In the genomic region with DNA sequence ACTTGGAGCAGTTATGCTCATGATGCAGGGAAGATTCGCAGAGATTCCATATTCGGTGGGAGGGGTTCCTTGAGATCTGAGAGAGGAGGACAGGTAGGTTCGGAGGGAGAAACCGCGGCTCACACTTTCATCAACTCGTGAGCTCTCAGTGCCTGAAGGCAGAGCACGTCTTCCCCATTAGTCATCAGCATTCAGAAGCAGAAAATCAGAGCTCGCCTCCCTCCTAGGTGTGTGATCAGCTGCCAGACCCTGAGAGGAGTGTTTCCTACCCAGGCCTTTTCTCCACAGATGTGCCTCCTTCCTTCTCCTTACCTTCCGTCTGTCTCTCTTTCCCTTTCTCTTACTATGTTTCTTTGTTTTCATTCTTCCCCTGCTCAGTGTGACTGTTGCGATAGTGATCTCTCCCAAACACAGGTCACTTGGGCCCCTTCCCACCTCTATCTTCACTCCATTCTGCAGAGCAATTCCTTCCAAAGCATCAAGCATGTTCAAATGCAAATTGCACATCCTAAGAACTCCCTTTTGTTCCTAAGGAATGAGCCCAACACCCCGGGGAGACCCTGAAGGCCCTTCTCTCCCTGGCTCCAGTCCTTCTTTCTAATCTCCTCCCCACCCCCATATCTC, we compare ENCODE assay signal across 24 cellular contexts.
A peak's percentile ranks its signal among the peaks of the same experiment; 100 is the strongest.
DNase-seq lines count a peak whose midpoint lies in the region; FAIRE-seq and TF ChIP-seq lines count a peak whose summit lies in the region.
"Had no signal": no experiment of that assay in that cellular context is flagged by ENCODE, and none has a peak within 500 bp of the region (broad histone marks: within the 10 kb centered on the region; RNA-seq: fewer than 3 reads in every experiment).

No MANE protein-coding gene starts in this region.

- H2AFZ ChIP-seq in astrocyte (ENCODE audit: low read depth, low read length): no peak overlapping the region

- no peaks in the 10 kb centered on the region for H4K20me1 ChIP-seq in astrocyte (ENCODE audit: insufficient read depth, low read length)

- H3K79me2 ChIP-seq in astrocyte (ENCODE audit: insufficient read depth, low read length): no peaks in the 10 kb centered on the region

- no peak overlapping the region for H3K4me3 ChIP-seq in HUES48 (ENCODE audit: low read depth, low read length)
- no peak overlapping the region for H3K4me3 ChIP-seq in astrocyte (ENCODE audit: insufficient read depth, low read depth, low read length)
- peak overlapping the region; percentile 21; the same call in 1 of the 2 replicates for H3K4me3 ChIP-seq in iPS-20b (ENCODE audit: low read length)
- H3K4me3 ChIP-seq: GM12878 had no signal

- no peak for FAIRE-seq in astrocyte (lab: Jason Lieb, UNC)
- FAIRE-seq in urothelium cell line (lab: Jason Lieb, UNC): no peak
- FAIRE-seq: GM12878, GM18507 had no signal

- no peak overlapping the region for H3K4me2 ChIP-seq in astrocyte (ENCODE audit: low read length)

- H3K4me1 ChIP-seq in HUES48 (ENCODE audit: control insufficient read depth, insufficient read depth, low read length) (peaks cover 16% of the 10 kb centered on the region), astrocyte (ENCODE audit: insufficient read depth, low read length) (no peaks in the 10 kb centered on the region), iPS-20b (ENCODE audit: insufficient read depth, low read length) (peaks cover 16% of the 10 kb centered on the region; the same call in 1 of the 2 replicates)
- H3K4me1 ChIP-seq: Caco-2 had no signal

- peaks cover 15% of the 10 kb centered on the region for H3K27me3 Mint-ChIP-seq in astrocyte (ENCODE audit: low read depth, unreplicated experiment)
- H3K27me3 Mint-ChIP-seq: B cell; CD4-positive, CD25-positive, alpha-beta regulatory T cell; IgD-negative memory B cell had no signal

- peaks cover 2% of the 10 kb centered on the region for H3K4me1 Mint-ChIP-seq in astrocyte (ENCODE audit: low read depth, unreplicated experiment)
- H3K4me1 Mint-ChIP-seq: B cell; CD4-positive, CD25-positive, alpha-beta regulatory T cell had no signal

- H3K36me3 Mint-ChIP-seq in astrocyte (ENCODE audit: low read depth, unreplicated experiment): no peaks in the 10 kb centered on the region
- H3K36me3 Mint-ChIP-seq: CD4-positive, CD25-positive, alpha-beta regulatory T cell; IgD-negative memory B cell had no signal

- DNase-seq in astrocyte (ENCODE audit: low read depth): no peak
- DNase-seq in urothelium cell line (ENCODE audit: low spot score): peak; percentile 52
- no peak for DNase-seq in NCI-H82 treated with DMSO at 0.1 percent for 48 hours (lab: John Stamatoyannopoulos, UW; ENCODE audit: unreplicated experiment)
- DNase-seq in NCI-H2107 treated with DMSO at 0.1 percent for 48 hours (lab: John Stamatoyannopoulos, UW; ENCODE audit: unreplicated experiment): no peak
- no peak for DNase-seq in NCI-H2107 (lab: John Stamatoyannopoulos, UW)
- DNase-seq: Caco-2; CD4-positive, CD25-positive, alpha-beta regulatory T cell; DMS53; GDM1; GOT3; HFFc6; NCI-H1105 treated with DMSO at 0.1 percent for 48 hours; NCI-H1694 treated with DMSO at 0.1 percent for 48 hours; NCI-H446; NCI-H69; NK-92 treated with Interleukin-12 subunit alpha and Interleukin-12 subunit beta, amount 100 ng/mL, for 24 hours; OCI-M1; SW 1271 had no signal

- no peaks in the 10 kb centered on the region for H3K9me3 ChIP-seq in HUES48 (ENCODE audit: control insufficient read depth, insufficient read depth, low read length)
- peaks cover 7% of the 10 kb centered on the region for H3K9me3 ChIP-seq in astrocyte (ENCODE audit: insufficient read depth, low read depth, low read length)
- H3K9me3 ChIP-seq in iPS-20b (ENCODE audit: insufficient read depth, low read depth, low read length): no peaks in the 10 kb centered on the region; the same call in 1 of the 2 replicates
- H3K9me3 ChIP-seq: Caco-2 had no signal

- H3K27me3 ChIP-seq in HUES48 (ENCODE audit: control insufficient read depth, insufficient read depth, low read length): no peaks in the 10 kb centered on the region; the same call in 1 of the 2 replicates
- no peaks in the 10 kb centered on the region for H3K27me3 ChIP-seq in astrocyte (ENCODE audit: insufficient read depth, low read length)
- H3K27me3 ChIP-seq in iPS-20b (ENCODE audit: insufficient read depth, low read length): no peaks in the 10 kb centered on the region

- H3K9me3 Mint-ChIP-seq in astrocyte (ENCODE audit: unreplicated experiment): peaks cover 4% of the 10 kb centered on the region
- H3K9me3 Mint-ChIP-seq: HFFc6 had no signal

- peak overlapping the region; percentile 2 for H3K4me3 Mint-ChIP-seq in astrocyte (ENCODE audit: unreplicated experiment)
- H3K4me3 Mint-ChIP-seq: B cell; CD4-positive, CD25-positive, alpha-beta regulatory T cell; HFFc6; IgD-negative memory B cell had no signal

- no peak for TF ChIP-seq CTCF in astrocyte (IDR thresholded peaks at IDR 0.05; ENCODE audit: insufficient read depth, low read depth, low read length)

- H3K36me3 ChIP-seq in HUES48 (ENCODE audit: control insufficient read depth, insufficient read depth, low read length): no peaks in the 10 kb centered on the region
- H3K36me3 ChIP-seq in astrocyte (ENCODE audit: insufficient read depth, low read length): no peaks in the 10 kb centered on the region
- H3K36me3 ChIP-seq in iPS-20b (ENCODE audit: insufficient read depth, low read depth, low read length): no peaks in the 10 kb centered on the region

- no peak overlapping the region for H3K9ac ChIP-seq in HUES48 (ENCODE audit: low read depth, low read length)
- no peak overlapping the region for H3K9ac ChIP-seq in astrocyte (ENCODE audit: low read length)
- peak overlapping the region; percentile 63; the same call in 1 of the 2 replicates for H3K9ac ChIP-seq in iPS-20b (ENCODE audit: low read depth, low read length)

- H3K27ac ChIP-seq in HUES48 (ENCODE audit: low read depth, low read length) (peak overlapping the region; percentile 88), astrocyte (ENCODE audit: low read depth, low read length) (no peak overlapping the region), iPS-20b (ENCODE audit: low read length) (peak overlapping the region; percentile 40)

- no peak overlapping the region for H3K27ac Mint-ChIP-seq in astrocyte (ENCODE audit: unreplicated experiment)
- H3K27ac Mint-ChIP-seq: B cell; CD4-positive, CD25-positive, alpha-beta regulatory T cell; HFFc6; IgD-negative memory B cell had no signal
